19 cellular contexts compared by ENCODE assay signal in genomic region chr9:124809211-124809610, GRCh38. TPM values are rescaled to one million over a fixed set of nuclear protein-coding genes. Genes with fewer than 3 reads are reported as not detected.
DNase-seq lines count a peak whose midpoint lies in the region; ATAC-seq and TF ChIP-seq lines count a peak whose summit lies in the region.
"Had no signal": no experiment of that assay in that cellular context is flagged by ENCODE, and none has a peak within 500 bp of the region (broad histone marks: within the 10 kb centered on the region; RNA-seq: fewer than 3 reads in every experiment).

No MANE protein-coding gene starts in this region.

- H3K9me3 ChIP-seq in heart right ventricle (no peaks in the 10 kb centered on the region), endodermal cell (ENCODE audit: control insufficient read depth, low read length) (no peaks in the 10 kb centered on the region)

- H3K4me1 Mint-ChIP-seq in endodermal cell: peaks cover 21% of the 10 kb centered on the region
- H3K4me1 Mint-ChIP-seq in neural crest cell: peaks cover 28% of the 10 kb centered on the region

- H3K36me3 ChIP-seq in heart right ventricle (peaks cover 0 to 26% (median 0%) of the 10 kb centered on the region in 9 donors), endodermal cell (ENCODE audit: control insufficient read depth, insufficient read depth, low read length) (no peaks in the 10 kb centered on the region)

- DNase-seq in left cardiac atrium (peak; percentile 3), heart right ventricle (no peak), endodermal cell (peak; percentile 44), neural crest cell (ENCODE audit: low read depth, low spot score) (no peak), NCI-H524 (lab: John Stamatoyannopoulos, UW) (no peak)
- no peak for DNase-seq in activated effector memory CD4-positive, alpha-beta T cell treated with Interleukin-2 at 50 U/mL for 16 hours
- no peak for DNase-seq in stimulated activated CD4-positive, alpha-beta T cell treated with anti-CD3 and anti-CD28 coated beads, Interleukin-2, amount 100 ng/mL, for 24 hours
- DNase-seq: 8988T, DMS79, Kasumi-1, NCI-H1694 treated with DMSO at 0.1 percent for 48 hours, NCI-H2081 treated with DMSO at 0.1 percent for 48 hours, NCI-H446, NCI-H526 treated with DMSO at 0.1 percent for 48 hours, OCI-M1, SHP77 had no signal

- H3K36me3 Mint-ChIP-seq in endodermal cell (ENCODE audit: low read depth): peaks cover 19% of the 10 kb centered on the region
- no peaks in the 10 kb centered on the region for H3K36me3 Mint-ChIP-seq in neural crest cell (ENCODE audit: low read depth)

- no peaks in the 10 kb centered on the region for H3K27me3 Mint-ChIP-seq in endodermal cell (ENCODE audit: insufficient read depth)
- no peaks in the 10 kb centered on the region for H3K27me3 Mint-ChIP-seq in neural crest cell (ENCODE audit: low read depth)

- WGBS in heart right ventricle, 2 donors: 89 to 94% methylated on average over 6 of the region's 6 CpGs
- whole genome bisulfite sequencing in endodermal cell (ENCODE audit: insufficient coverage in 1 of 2, insufficient read length in 1 of 2), 2 experiments: 94 to 95% methylated on average over 6 of the region's 6 CpGs

- TF ChIP-seq CTCF in heart right ventricle (IDR thresholded peaks at IDR 0.05) (no peak), endodermal cell (conservative IDR thresholded peaks at IDR 0.05) (no peak), neural crest cell (conservative IDR thresholded peaks at IDR 0.05) (no peak)

- no peak overlapping the region for H3K4me3 Mint-ChIP-seq in endodermal cell
- no peak overlapping the region for H3K4me3 Mint-ChIP-seq in neural crest cell

- H3K9ac ChIP-seq in endodermal cell (ENCODE audit: extremely low read depth, low read length, poor library complexity, severe bottlenecking): no peak overlapping the region

- peaks cover 0 to 23% (median 4%) of the 10 kb centered on the region in 9 donors for H3K4me1 ChIP-seq in heart right ventricle
- peaks cover 7% of the 10 kb centered on the region for H3K4me1 ChIP-seq in endodermal cell (ENCODE audit: control insufficient read depth, insufficient read depth, low read length)

- H3K9me3 Mint-ChIP-seq in endodermal cell (no peaks in the 10 kb centered on the region), neural crest cell (no peaks in the 10 kb centered on the region)

- intact Hi-C loops in left cardiac atrium (cut with DNase I): no loop called here
- intact Hi-C loops in heart right ventricle (cut with DNase I): no loop called here

- H3K4me3 ChIP-seq in heart right ventricle (no peak overlapping the region), endodermal cell (ENCODE audit: low read length) (no peak overlapping the region)

- H3K27ac Mint-ChIP-seq in endodermal cell (peak overlapping the region; percentile 79), neural crest cell (ENCODE audit: unreplicated experiment) (peak overlapping the region; percentile 63)

- H3K27me3 ChIP-seq in heart right ventricle (no peaks in the 10 kb centered on the region), endodermal cell (ENCODE audit: control insufficient read depth, insufficient read depth, low read length, poor library complexity, severe bottlenecking) (no peaks in the 10 kb centered on the region)

- ATAC-seq in left cardiac atrium (no peak), heart right ventricle (no peak)

- H3K27ac ChIP-seq in heart right ventricle (no peak overlapping the region), endodermal cell (ENCODE audit: low read depth, low read length) (peak overlapping the region; percentile 29)
- H3K27ac ChIP-seq: C4-2B had no signal

RNA-seq across cellular contexts. Expression of gene OLFML2A, which starts 32.3 kb away (rescaled TPM):
- total RNA-seq in left cardiac atrium: 10 to 100 TPM; 19.4 to 24.6 TPM
- total RNA-seq in heart right ventricle: 10 to 100 TPM; 21.9 to 51.2 (median 32.5) TPM
- 1 to 10 TPM; 5.9 to 9.3 TPM for polyA plus RNA-seq in heart right ventricle
- total RNA-seq in endodermal cell: 10 to 100 TPM; 28.1 to 31.2 TPM
- 8.2 TPM for polyA plus RNA-seq in endodermal cell (2013, experiment 1 of 2)
- 7.8 TPM for polyA plus RNA-seq in endodermal cell (2013, experiment 2 of 2)
- 0.09 and 0.14 TPM in 2 replicates for total RNA-seq in neural crest cell

RNA-seq across cellular contexts. Expression of gene NR6A1, which starts 38.1 kb away (rescaled TPM):
- 1 to 10 TPM; 1.2 to 1.3 TPM for total RNA-seq in left cardiac atrium
- total RNA-seq in heart right ventricle: 1 to 10 TPM in 8 of 10 donors, under 1 TPM in 2; 0.78 to 2.0 (median 1.2) TPM
- 1 to 10 TPM in 1 of 2 donors, under 1 TPM in 1; 0.29 to 1.0 TPM for polyA plus RNA-seq in heart right ventricle
- 100 to 1,000 TPM; 168 to 206 TPM for total RNA-seq in endodermal cell
- polyA plus RNA-seq in endodermal cell (2013, experiment 1 of 2): 47.4 TPM
- 49.5 TPM for polyA plus RNA-seq in endodermal cell (2013, experiment 2 of 2)
- total RNA-seq in neural crest cell: 60.7 and 63.7 TPM in 2 replicates

RNA-seq across cellular contexts. Expression of gene WDR38, which starts 44.0 kb away (rescaled TPM):
- total RNA-seq in left cardiac atrium: not detected
- total RNA-seq in heart right ventricle: under 1 TPM in 1 of 10 donors, not detected in 9; 0.22 TPM
- under 1 TPM in 1 of 2 donors, not detected in 1; 0.04 TPM for polyA plus RNA-seq in heart right ventricle
- not detected for total RNA-seq in endodermal cell
- polyA plus RNA-seq in endodermal cell (2013, experiment 1 of 2): not detected
- not detected for polyA plus RNA-seq in endodermal cell (2013, experiment 2 of 2)
- total RNA-seq in neural crest cell: not detected in 2 replicates
- total RNA-seq: H1, MCF 10A had no signal
- polyA plus RNA-seq: H1 had no signal

RNA-seq across cellular contexts. Expression of gene RPL35, which starts 52.5 kb away (rescaled TPM):
- total RNA-seq in left cardiac atrium (100 to 1,000 TPM; 814 to 826 TPM), heart right ventricle (100 to 1,000 TPM; 598 to 885 (median 678) TPM), endodermal cell (1,000 to 10,000 TPM; 1,507 to 1,578 TPM), neural crest cell (1,588 and 1,675 TPM in 2 replicates)
- polyA plus RNA-seq in heart right ventricle: 1,000 to 10,000 TPM; 3,237 to 3,743 TPM
- polyA plus RNA-seq in endodermal cell (2013, experiment 1 of 2): 1,782 TPM
- 1,780 TPM for polyA plus RNA-seq in endodermal cell (2013, experiment 2 of 2)

RNA-seq across cellular contexts. Expression of gene ARPC5L, which starts 52.7 kb away (rescaled TPM):
- total RNA-seq in left cardiac atrium (10 to 100 TPM; 31.3 to 41.6 TPM), heart right ventricle (10 to 100 TPM; 30.6 to 69.4 (median 39.9) TPM), endodermal cell (10 to 100 TPM; 50.9 to 51.4 TPM), neural crest cell (41.9 and 42.1 TPM in 2 replicates)
- polyA plus RNA-seq in heart right ventricle: 10 to 100 TPM; 26.6 to 74.9 TPM
- polyA plus RNA-seq in endodermal cell (2013, experiment 1 of 2): 34.2 TPM
- 34.9 TPM for polyA plus RNA-seq in endodermal cell (2013, experiment 2 of 2)

Comparison
In these comparisons a context has a peak if more than half of its experiments do, and no peak if none do; other contexts are left out.
1. DNase-seq: peak in left cardiac atrium (single experiment) and endodermal cell (single experiment); none in heart right ventricle (0 of 2), neural crest cell (single experiment), activated effector memory CD4-positive, alpha-beta T cell treated with Interleukin-2 at 50 U/mL for 16 hours (single experiment), stimulated activated CD4-positive, alpha-beta T cell treated with anti-CD3 and anti-CD28 coated beads, Interleukin-2, amount 100 ng/mL, for 24 hours (0 of 2) and NCI-H524 (0 of 2).
2. RNA of gene OLFML2A, which starts 32.3 kb away (total RNA-seq): 21.9 to 51.2 TPM in heart right ventricle, 28.1 to 31.2 TPM in endodermal cell and 19.4 to 24.6 TPM in left cardiac atrium; 0.09 to 0.14 TPM in neural crest cell; every median in the first group is over 10 times any median in the second.
3. RNA of gene NR6A1, which starts 38.1 kb away (total RNA-seq): 168 to 206 TPM in endodermal cell and 60.7 to 63.7 TPM in neural crest cell; 1.2 to 1.3 TPM in left cardiac atrium and 0.78 to 2.0 TPM in heart right ventricle; every median in the first group is over 10 times any median in the second.